31 cellular contexts compared by ENCODE assay signal in genomic region chrX:116010939-116011338, GRCh38.
"Had no signal": no experiment of that assay in that cellular context is flagged by ENCODE, and none has a peak within 500 bp of the region (broad histone marks: within the 10 kb centered on the region; RNA-seq: fewer than 3 reads in every experiment).

No MANE protein-coding gene starts in this region.

- H3K36me3 ChIP-seq: adrenal gland, colonic mucosa, esophagus squamous epithelium, left ventricle myocardium inferior, neutrophil, thoracic aorta, vagina had no signal

- H3K27me3 ChIP-seq: body of pancreas, colonic mucosa, esophagus squamous epithelium, neutrophil, vagina had no signal

- H3K4me1 ChIP-seq: adrenal gland, colonic mucosa, esophagus squamous epithelium, left ventricle myocardium inferior, vagina had no signal

- H3K27me3 Mint-ChIP-seq: activated B cell treated with CpG ODN at 0.5 μM for 24 hours; stimulated activated naive CD8-positive, alpha-beta T cell treated with anti-CD3 and anti-CD28 coated beads, Interleukin-15, Interleukin-2, amounts not matched to agents 100 ng/mL and 50 ng/mL, for 24 hours had no signal

- H3K27ac ChIP-seq: adrenal gland, colonic mucosa, epithelial cell of prostate, esophagus squamous epithelium, left ventricle myocardium inferior, neutrophil, thoracic aorta, vagina had no signal

- H3K4me1 Mint-ChIP-seq: natural killer cell had no signal

- H3K9me3 ChIP-seq: adrenal gland, body of pancreas, colonic mucosa, esophagus squamous epithelium, left ventricle myocardium inferior, neutrophil, thoracic aorta, vagina had no signal

- H3K36me3 Mint-ChIP-seq: natural killer cell, type B pancreatic cell had no signal

- ATAC-seq: activated CD8-positive, alpha-beta T cell treated with anti-CD3 and anti-CD28 coated beads, Interleukin-2, amount 10 ng/mL, durations not matched to agents 7 days and 5 days; activated naive CD4-positive, alpha-beta T cell treated with anti-CD3 and anti-CD28 coated beads, Interleukin-2, amount 50 U/mL, for 72 hours; activated T-cell treated with anti-CD3 and anti-CD28 coated beads, Interleukin-2, amount 50 U/mL, for 72 hours; body of pancreas; natural killer cell; sciatic nerve had no signal

- H3K9me3 Mint-ChIP-seq: type B pancreatic cell had no signal

- H3K4me3 ChIP-seq: adrenal gland, body of pancreas, colonic mucosa, esophagus squamous epithelium, left ventricle myocardium inferior, lung, skin epidermis, thoracic aorta, vagina had no signal

- H3K27ac Mint-ChIP-seq: activated B cell treated with CpG ODN at 0.5 μM for 24 hours; activated CD8-positive, alpha-beta T cell treated with anti-CD3 and anti-CD28 coated beads, Interleukin-2, amount 10 ng/mL, durations not matched to agents 7 days and 5 days; activated T-cell treated with anti-CD3 and anti-CD28 coated beads, Interleukin-2, amount 50 U/mL, for 72 hours; natural killer cell; stimulated activated naive CD8-positive, alpha-beta T cell treated with anti-CD3 and anti-CD28 coated beads, Interleukin-15, Interleukin-2, amounts not matched to agents 100 ng/mL and 50 ng/mL, for 24 hours; type B pancreatic cell had no signal

- FAIRE-seq: endometrium, islet of Langerhans had no signal

- DNase-seq: activated B cell treated with CpG ODN at 0.5 μM for 24 hours; activated CD8-positive, alpha-beta T cell treated with anti-CD3 and anti-CD28 coated beads, Interleukin-2, amount 10 ng/mL, durations not matched to agents 7 days and 5 days; activated naive CD4-positive, alpha-beta T cell; activated T-cell treated with anti-CD3 and anti-CD28 coated beads for 4 hours; activated T-cell treated with anti-CD3 and anti-CD28 coated beads, Interleukin-2, amount 50 U/mL, for 72 hours; adrenal gland; aorta; body of pancreas; cerebellar nuclear complex; colonic mucosa; effector CD8-positive, alpha-beta T cell; esophagus squamous epithelium; foreskin melanocyte; left ventricle myocardium inferior; mesendoderm; natural killer cell; stimulated activated CD4-positive, alpha-beta T cell treated with anti-CD3 and anti-CD28 coated beads, Interleukin-12 subunit alpha, Interleukin-12 subunit beta, amount 100 ng/mL, for 4 hours; stimulated activated CD4-positive, alpha-beta T cell treated with anti-CD3 and anti-CD28 coated beads, Interleukin-4, amount 100 ng/mL, for 1 hour; T-helper 2 cell had no signal

- H3K4me3 Mint-ChIP-seq: activated B cell treated with CpG ODN at 0.5 μM for 24 hours; activated CD8-positive, alpha-beta T cell treated with anti-CD3 and anti-CD28 coated beads, Interleukin-2, amount 10 ng/mL, durations not matched to agents 7 days and 5 days; activated T-cell treated with anti-CD3 and anti-CD28 coated beads, Interleukin-2, amount 50 U/mL, for 72 hours; natural killer cell; stimulated activated naive CD8-positive, alpha-beta T cell treated with anti-CD3 and anti-CD28 coated beads, Interleukin-15, Interleukin-2, amounts not matched to agents 100 ng/mL and 50 ng/mL, for 24 hours; type B pancreatic cell had no signal
